7 cellular contexts compared by ENCODE assay signal in genomic region chr11:71571101-71571850, GRCh38. TPM values are rescaled to one million over a fixed set of nuclear protein-coding genes. Genes with fewer than 3 reads are reported as not detected.
"Had no signal": no experiment of that assay in that cellular context is flagged by ENCODE, and none has a peak within 500 bp of the region (broad histone marks: within the 10 kb centered on the region; RNA-seq: fewer than 3 reads in every experiment).

No MANE protein-coding gene starts in this region.

RNA-seq across cellular contexts. Expression of gene KRTAP5-10, which starts 5.9 kb away (rescaled TPM):
- total RNA-seq: GM23248, GM23338, H1, H4, H9, HFFc6 had no signal
- polyA plus RNA-seq: GM23248, GM23338 had no signal

RNA-seq across cellular contexts. Expression of gene KRTAP5-11, which starts 11.4 kb away (rescaled TPM):
- total RNA-seq: GM23248, GM23338, H1, H4, H7, H9, HFFc6 had no signal
- polyA plus RNA-seq: GM23248, GM23338, H1 had no signal

RNA-seq across cellular contexts. Expression of gene KRTAP5-9, which starts 23.1 kb away (rescaled TPM):
- total RNA-seq: GM23248, GM23338, H1, H4, H7, H9 had no signal
- polyA plus RNA-seq: GM23248 had no signal

RNA-seq across cellular contexts. Expression of gene KRTAP5-8, which starts 33.5 kb away (rescaled TPM):
- total RNA-seq: GM23248, GM23338, H1, H4, H7, H9, HFFc6 had no signal
- polyA plus RNA-seq: GM23248, GM23338, H1 had no signal

RNA-seq across cellular contexts. Expression of gene KRTAP5-7, which starts 44.2 kb away (rescaled TPM):
- total RNA-seq: GM23248, GM23338, H1, H4, H7, H9, HFFc6 had no signal
- polyA plus RNA-seq: GM23248, GM23338, H1 had no signal
